In the genomic region with DNA sequence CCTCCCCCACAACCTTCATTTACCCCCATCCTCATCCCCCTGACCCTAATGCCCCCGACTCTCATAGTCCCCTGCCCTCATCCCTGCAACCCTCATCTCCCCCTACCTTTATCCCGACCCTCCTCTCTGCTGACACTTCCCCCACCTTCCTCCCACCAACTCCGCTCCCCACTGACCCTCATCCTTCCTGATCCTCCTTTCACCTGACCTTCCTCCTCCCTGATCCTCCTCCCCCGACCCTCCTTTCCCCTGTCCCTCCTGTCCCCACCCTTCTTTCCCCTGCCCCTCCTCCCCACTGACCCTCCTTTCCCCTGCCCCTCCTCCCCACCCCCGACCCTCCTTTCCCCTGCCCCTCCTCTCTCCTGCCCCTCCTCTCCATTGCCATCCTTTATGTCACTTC, we compare ENCODE assay signal across 28 cellular contexts. TPM values are rescaled to one million over a fixed set of nuclear protein-coding genes. Genes with fewer than 3 reads are reported as not detected.
"Had no signal": no experiment of that assay in that cellular context is flagged by ENCODE, and none has a peak within 500 bp of the region (broad histone marks: within the 10 kb centered on the region; RNA-seq: fewer than 3 reads in every experiment).

No MANE protein-coding gene starts in this region.

- H3K4me1 ChIP-seq: ascending aorta, body of pancreas had no signal

- H3K27ac ChIP-seq: ascending aorta, body of pancreas, KMS-11, SK-N-MC, VCaP had no signal

- ATAC-seq: body of pancreas, Right ventricle myocardium inferior had no signal

- H3K4me3 ChIP-seq: ascending aorta, body of pancreas, SK-N-MC had no signal

- DNase-seq: activated CD4-positive, alpha-beta T cell treated with anti-CD3 and anti-CD28 coated beads for 4 hours; activated CD8-positive, alpha-beta memory T cell treated with anti-CD3 and anti-CD28 coated beads, Interleukin-2, amount 10 ng/mL, durations not matched to agents 7 days and 5 days; activated effector memory CD4-positive, alpha-beta T cell treated with anti-CD3 and anti-CD28 coated beads, Interleukin-2, amount 50 U/mL, for 16 hours; activated naive CD4-positive, alpha-beta T cell treated with anti-CD3 and anti-CD28 coated beads for 36 hours; activated T-cell treated with anti-CD3 and anti-CD28 coated beads, Interleukin-2, amount 50 U/mL, for 24 hours; body of pancreas; central memory CD4-positive, alpha-beta T cell; MV-4-11; NCI-H1092 treated with DMSO at 0.1 percent for 48 hours; NCI-H1417 treated with DMSO at 0.1 percent for 48 hours; NCI-H1694 treated with DMSO at 0.1 percent for 48 hours; NCI-H2029 treated with DMSO at 0.1 percent for 48 hours; NCI-H345; NCI-H510A; NCI-H69; NK-92 treated with Interleukin-12 subunit alpha and Interleukin-12 subunit beta, amount 100 ng/mL, for 24 hours; OCI-M1; RPMI8226; T-cell had no signal

- H3K36me3 ChIP-seq: ascending aorta had no signal

- H3K4me3 Mint-ChIP-seq: activated CD8-positive, alpha-beta memory T cell treated with anti-CD3 and anti-CD28 coated beads, Interleukin-2, amount 10 ng/mL, durations not matched to agents 7 days and 5 days; activated naive CD4-positive, alpha-beta T cell treated with anti-CD3 and anti-CD28 coated beads for 36 hours; activated T-cell treated with anti-CD3 and anti-CD28 coated beads, Interleukin-2, amount 50 U/mL, for 24 hours; activated T-helper 1 cell treated with anti-CD3 and anti-CD28 coated beads, Interleukin-12 subunit alpha, Interleukin-12 subunit beta, Interleukin-2, Interleukin-4 antibody, amounts not matched to agents 30 ng/mL and 10 ng/mL and 1 ng/mL, durations not matched to agents 14 hours and 24 hours and 36 hours; T-cell had no signal

- H3K27me3 Mint-ChIP-seq: activated CD8-positive, alpha-beta memory T cell treated with anti-CD3 and anti-CD28 coated beads, Interleukin-2, amount 10 ng/mL, durations not matched to agents 7 days and 5 days; activated T-cell treated with anti-CD3 and anti-CD28 coated beads, Interleukin-2, amount 50 U/mL, for 24 hours; T-cell had no signal

- H3K27ac Mint-ChIP-seq: activated CD8-positive, alpha-beta memory T cell treated with anti-CD3 and anti-CD28 coated beads, Interleukin-2, amount 10 ng/mL, durations not matched to agents 7 days and 5 days; activated naive CD4-positive, alpha-beta T cell treated with anti-CD3 and anti-CD28 coated beads for 36 hours; activated T-cell treated with anti-CD3 and anti-CD28 coated beads, Interleukin-2, amount 50 U/mL, for 24 hours; activated T-helper 1 cell treated with anti-CD3 and anti-CD28 coated beads, Interleukin-12 subunit alpha, Interleukin-12 subunit beta, Interleukin-2, Interleukin-4 antibody, amounts not matched to agents 30 ng/mL and 10 ng/mL and 1 ng/mL, durations not matched to agents 14 hours and 24 hours and 36 hours had no signal

- H3K9me3 ChIP-seq: ascending aorta, body of pancreas had no signal

RNA-seq across cellular contexts. Expression of a gene that starts 7.1 kb away (rescaled TPM):
- total RNA-seq: ascending aorta, body of pancreas, bronchial epithelial cell, MCF 10A had no signal

RNA-seq across cellular contexts. Expression of a gene that starts 31.0 kb away (rescaled TPM):
- total RNA-seq: activated CD8-positive, alpha-beta memory T cell treated with anti-CD3 and anti-CD28 coated beads, Interleukin-2, amount 10 ng/mL, durations not matched to agents 7 days and 5 days; activated naive CD4-positive, alpha-beta T cell treated with anti-CD3 and anti-CD28 coated beads for 36 hours; activated T-helper 1 cell treated with anti-CD3 and anti-CD28 coated beads, Interleukin-12 subunit alpha, Interleukin-12 subunit beta, Interleukin-2, Interleukin-4 antibody, amounts not matched to agents 30 ng/mL and 10 ng/mL and 1 ng/mL, durations not matched to agents 14 hours and 24 hours and 36 hours; T-helper 2 cell treated with Interferon-gamma antibody and Interleukin-4, amounts not matched to agents 100 ng/mL and 5 ng/mL, for 36 hours had no signal

RNA-seq across cellular contexts. Expression of a gene that starts 34.3 kb away (rescaled TPM):
- total RNA-seq: activated CD8-positive, alpha-beta memory T cell treated with anti-CD3 and anti-CD28 coated beads, Interleukin-2, amount 10 ng/mL, durations not matched to agents 7 days and 5 days; activated naive CD4-positive, alpha-beta T cell treated with anti-CD3 and anti-CD28 coated beads for 36 hours; activated T-helper 1 cell treated with anti-CD3 and anti-CD28 coated beads, Interleukin-12 subunit alpha, Interleukin-12 subunit beta, Interleukin-2, Interleukin-4 antibody, amounts not matched to agents 30 ng/mL and 10 ng/mL and 1 ng/mL, durations not matched to agents 14 hours and 24 hours and 36 hours; ascending aorta; body of pancreas; bronchial epithelial cell; MCF 10A; Right ventricle myocardium inferior; T-cell; T-helper 2 cell treated with Interferon-gamma antibody and Interleukin-4, amounts not matched to agents 100 ng/mL and 5 ng/mL, for 36 hours had no signal

RNA-seq across cellular contexts. Expression of a gene that starts 39.7 kb away (rescaled TPM):
- total RNA-seq: activated CD8-positive, alpha-beta memory T cell treated with anti-CD3 and anti-CD28 coated beads, Interleukin-2, amount 10 ng/mL, durations not matched to agents 7 days and 5 days; activated naive CD4-positive, alpha-beta T cell treated with anti-CD3 and anti-CD28 coated beads for 36 hours; activated T-helper 1 cell treated with anti-CD3 and anti-CD28 coated beads, Interleukin-12 subunit alpha, Interleukin-12 subunit beta, Interleukin-2, Interleukin-4 antibody, amounts not matched to agents 30 ng/mL and 10 ng/mL and 1 ng/mL, durations not matched to agents 14 hours and 24 hours and 36 hours; ascending aorta; body of pancreas; bronchial epithelial cell; MCF 10A; Right ventricle myocardium inferior; T-helper 2 cell treated with Interferon-gamma antibody and Interleukin-4, amounts not matched to agents 100 ng/mL and 5 ng/mL, for 36 hours had no signal
